Comparison of ENCODE assay signal across 8 cellular contexts in the genomic region with DNA sequence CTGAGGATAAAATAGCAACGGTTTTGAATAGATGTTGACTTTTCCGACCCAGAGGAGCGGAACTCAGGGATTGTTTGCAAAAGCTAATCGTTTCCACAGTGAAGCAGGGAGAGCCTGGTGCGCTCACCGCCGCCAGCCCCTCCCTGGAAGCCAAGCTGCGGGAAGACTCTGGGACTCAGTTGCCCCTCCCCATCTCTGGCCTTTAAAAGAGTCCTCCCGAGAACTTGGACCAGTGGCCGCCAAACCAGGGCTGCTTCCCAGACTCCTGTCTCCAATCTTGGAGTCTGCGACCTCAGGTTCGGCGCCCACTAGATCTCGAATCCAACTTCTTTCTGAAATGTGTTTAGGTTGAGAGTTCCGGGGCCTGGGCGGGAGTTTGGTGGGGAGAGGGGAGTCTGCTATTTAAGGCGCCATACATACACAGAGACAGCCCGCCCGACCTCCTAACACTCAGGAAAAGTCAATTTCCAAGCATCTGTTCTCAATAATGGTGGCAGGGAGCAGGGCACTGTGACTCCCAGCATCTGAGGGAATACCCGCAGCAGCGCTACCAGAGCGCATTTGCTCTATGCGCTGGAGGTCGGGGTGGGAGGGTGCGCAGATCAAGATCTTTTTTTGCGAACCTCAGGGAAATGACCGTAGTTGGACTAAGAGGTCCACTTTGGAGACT. TPM values are rescaled to one million over a fixed set of nuclear protein-coding genes. Genes with fewer than 3 reads are reported as not detected.
DNase-seq lines count a peak whose midpoint lies in the region; ATAC-seq lines count a peak whose summit lies in the region.
"Had no signal": no experiment of that assay in that cellular context is flagged by ENCODE, and none has a peak within 500 bp of the region (broad histone marks: within the 10 kb centered on the region; RNA-seq: fewer than 3 reads in every experiment).

No MANE protein-coding gene starts in this region.

- H3K4me3 ChIP-seq in HUES64 (ENCODE audit: low read length) (peak overlapping the region; percentile 71), adipocyte (ENCODE audit: low read length) (peak overlapping the region; percentile 75), iPS-18c (ENCODE audit: insufficient read depth, low read depth, low read length) (peak overlapping the region; percentile 76), stomach smooth muscle (ENCODE audit: low read length in 2 of 2) (peak overlapping the region; percentile 61 to 67)

- DNase-seq in adipocyte (ENCODE audit: low read depth) = peak; percentile 34
- no peak for DNase-seq in T-helper 9 cell
- DNase-seq: NCI-H2081 treated with DMSO at 0.1 percent for 48 hours had no signal

- H3K9ac ChIP-seq in HUES64 (ENCODE audit: low read depth, low read length) (no peak overlapping the region), adipocyte (ENCODE audit: low read length) (no peak overlapping the region), stomach smooth muscle (ENCODE audit: low read length in 2 of 2) (no peak overlapping the region)

- H3K4me1 ChIP-seq in HUES64 (ENCODE audit: insufficient read depth, low read length) (peaks cover 8% of the 10 kb centered on the region; the same call in 1 of the 2 replicates), adipocyte (ENCODE audit: control insufficient read depth, insufficient read depth, low read length) (peaks cover 19% of the 10 kb centered on the region), stomach smooth muscle (ENCODE audit: control insufficient read depth, insufficient read depth, low read length) (peaks cover 9% of the 10 kb centered on the region)

- WGBS in HUES64 = 2% methylated on average over 24 of the region's 27 CpGs

- H3K27me3 ChIP-seq in HUES64 (ENCODE audit: insufficient read depth, low read length) = peaks cover 74% of the 10 kb centered on the region
- peaks cover 21% of the 10 kb centered on the region for H3K27me3 ChIP-seq in adipocyte (replicated peaks; ENCODE audit: control insufficient read depth, insufficient read depth, low read length)
- H3K27me3 ChIP-seq in stomach smooth muscle (ENCODE audit: control insufficient read depth in 1 of 2, insufficient read depth in 2 of 2, low read length in 2 of 2) = peaks cover 22 to 40% of the 10 kb centered on the region in 2 donors

- ATAC-seq in esophagus mucosa (no peak), HG02840 (IDR thresholded peaks at IDR 0.05; ENCODE audit: low FRiP score, unreplicated experiment) (no peak)

- H3K36me3 ChIP-seq in HUES64 (ENCODE audit: insufficient read depth, low read length) = no peaks in the 10 kb centered on the region
- H3K36me3 ChIP-seq in adipocyte (ENCODE audit: control insufficient read depth, insufficient read depth, low read length, severe bottlenecking) = no peaks in the 10 kb centered on the region
- H3K36me3 ChIP-seq in stomach smooth muscle (ENCODE audit: control insufficient read depth in 2 of 2, insufficient read depth in 2 of 2, low read length in 2 of 2) = no peaks in the 10 kb centered on the region

- no peaks in the 10 kb centered on the region for H3K9me3 ChIP-seq in HUES64 (ENCODE audit: insufficient read depth, low read depth, low read length)
- H3K9me3 ChIP-seq in adipocyte (ENCODE audit: control insufficient read depth, low read length) = no peaks in the 10 kb centered on the region
- no peaks in the 10 kb centered on the region for H3K9me3 ChIP-seq in iPS-18c (ENCODE audit: control insufficient read depth, insufficient read depth, low read length)
- no peaks in the 10 kb centered on the region for H3K9me3 ChIP-seq in stomach smooth muscle (ENCODE audit: control insufficient read depth in 2 of 2, low read length in 2 of 2)

- no peak overlapping the region for H3K27ac ChIP-seq in HUES64 (ENCODE audit: low read depth, low read length)
- no peak overlapping the region for H3K27ac ChIP-seq in stomach smooth muscle (ENCODE audit: low read length)

RNA-seq across cellular contexts. Expression of a gene that starts 0.8 kb away (rescaled TPM):
- 1.9 TPM for polyA plus RNA-seq in HUES64 (2013, experiment 1 of 2)
- 2.0 TPM for polyA plus RNA-seq in HUES64 (2013, experiment 2 of 2)
- total RNA-seq in esophagus mucosa = 0.44 TPM
